ENCODE assay signal across 22 cellular contexts in the genomic region with DNA sequence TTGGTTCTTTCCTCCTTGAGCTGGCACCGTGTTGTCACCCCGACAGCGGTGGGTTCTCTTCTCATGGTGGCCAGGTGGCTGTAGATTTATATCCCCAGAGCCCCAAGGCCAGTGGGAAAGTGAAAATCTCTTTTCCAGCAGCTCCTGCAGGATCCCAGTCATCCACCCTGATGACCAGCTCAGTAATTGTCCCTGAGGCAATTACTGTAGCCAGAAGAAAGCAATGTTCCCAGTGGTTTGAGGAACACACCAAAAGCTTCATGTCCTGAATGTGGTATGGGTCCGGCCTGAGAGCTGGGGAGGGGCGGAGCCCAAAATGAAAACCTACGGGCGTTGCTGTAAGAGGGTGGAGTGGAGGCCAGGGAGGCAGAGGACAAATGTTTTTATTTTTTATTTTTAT.
"Had no signal": no experiment of that assay in that cellular context is flagged by ENCODE, and none has a peak within 500 bp of the region (broad histone marks: within the 10 kb centered on the region; RNA-seq: fewer than 3 reads in every experiment).

No MANE protein-coding gene starts in this region.

- ATAC-seq: gastrocnemius medialis; naive thymus-derived CD4-positive, alpha-beta T cell; psoas muscle; right cardiac atrium; stimulated activated memory B cell treated with anti-CD40 and anti-IgM and Interleukin-4, amounts not matched to agents 10 μg/mL and 1 μg/mL and 100 μg/mL, for 72 hours; stimulated activated naive CD8-positive, alpha-beta T cell treated with anti-CD3 and anti-CD28 coated beads, Interleukin-15, Interleukin-2, amounts not matched to agents 100 U/mL and 50 U/mL, for 24 hours had no signal

- H3K27ac Mint-ChIP-seq: stimulated activated memory B cell treated with anti-CD40 and anti-IgM and Interleukin-4, amounts not matched to agents 10 μg/mL and 1 μg/mL and 100 μg/mL, for 72 hours had no signal

- H3K9me3 ChIP-seq: gastrocnemius medialis, psoas muscle, spleen, testis, tibial artery, upper lobe of left lung had no signal

- H3K4me3 ChIP-seq: dorsolateral prefrontal cortex, gastrocnemius medialis, psoas muscle, skin epidermis, spleen, testis, tibial artery, upper lobe of left lung had no signal

- H3K27ac ChIP-seq: gastrocnemius medialis, psoas muscle, spleen, testis, upper lobe of left lung had no signal

- H3K4me1 Mint-ChIP-seq: stimulated activated memory B cell treated with anti-CD40 and anti-IgM and Interleukin-4, amounts not matched to agents 10 μg/mL and 1 μg/mL and 100 μg/mL, for 72 hours had no signal

- DNase-seq: dorsolateral prefrontal cortex; effector CD4-positive, alpha-beta T cell; foreskin fibroblast; gastrocnemius medialis; head of caudate nucleus; kidney; mesendoderm; midbrain; naive thymus-derived CD4-positive, alpha-beta T cell; nucleus accumbens; psoas muscle; right cardiac atrium; spleen; stimulated activated CD4-positive, alpha-beta T cell treated with anti-CD3 and anti-CD28 coated beads, Interleukin-4, amount 100 ng/mL, for 4 hours; stimulated activated naive CD8-positive, alpha-beta T cell treated with anti-CD3 and anti-CD28 coated beads, Interleukin-15, Interleukin-2, amounts not matched to agents 100 U/mL and 50 U/mL, for 24 hours; substantia nigra; testis; upper lobe of left lung had no signal

- H3K4me3 Mint-ChIP-seq: naive thymus-derived CD4-positive, alpha-beta T cell; nephron; stimulated activated memory B cell treated with anti-CD40 and anti-IgM and Interleukin-4, amounts not matched to agents 10 μg/mL and 1 μg/mL and 100 μg/mL, for 72 hours had no signal

- H3K27me3 ChIP-seq: dorsolateral prefrontal cortex, gastrocnemius medialis, spleen, testis, tibial artery, upper lobe of left lung had no signal

- H3K36me3 ChIP-seq: gastrocnemius medialis, spleen, tibial artery, upper lobe of left lung had no signal

- H3K4me1 ChIP-seq: gastrocnemius medialis, psoas muscle, testis had no signal

- H3K36me3 Mint-ChIP-seq: naive thymus-derived CD4-positive, alpha-beta T cell; stimulated activated memory B cell treated with anti-CD40 and anti-IgM and Interleukin-4, amounts not matched to agents 10 μg/mL and 1 μg/mL and 100 μg/mL, for 72 hours had no signal

- H3K9me3 Mint-ChIP-seq: naive thymus-derived CD4-positive, alpha-beta T cell; nephron had no signal
